7 cellular contexts compared by ENCODE assay signal in the genomic region with DNA sequence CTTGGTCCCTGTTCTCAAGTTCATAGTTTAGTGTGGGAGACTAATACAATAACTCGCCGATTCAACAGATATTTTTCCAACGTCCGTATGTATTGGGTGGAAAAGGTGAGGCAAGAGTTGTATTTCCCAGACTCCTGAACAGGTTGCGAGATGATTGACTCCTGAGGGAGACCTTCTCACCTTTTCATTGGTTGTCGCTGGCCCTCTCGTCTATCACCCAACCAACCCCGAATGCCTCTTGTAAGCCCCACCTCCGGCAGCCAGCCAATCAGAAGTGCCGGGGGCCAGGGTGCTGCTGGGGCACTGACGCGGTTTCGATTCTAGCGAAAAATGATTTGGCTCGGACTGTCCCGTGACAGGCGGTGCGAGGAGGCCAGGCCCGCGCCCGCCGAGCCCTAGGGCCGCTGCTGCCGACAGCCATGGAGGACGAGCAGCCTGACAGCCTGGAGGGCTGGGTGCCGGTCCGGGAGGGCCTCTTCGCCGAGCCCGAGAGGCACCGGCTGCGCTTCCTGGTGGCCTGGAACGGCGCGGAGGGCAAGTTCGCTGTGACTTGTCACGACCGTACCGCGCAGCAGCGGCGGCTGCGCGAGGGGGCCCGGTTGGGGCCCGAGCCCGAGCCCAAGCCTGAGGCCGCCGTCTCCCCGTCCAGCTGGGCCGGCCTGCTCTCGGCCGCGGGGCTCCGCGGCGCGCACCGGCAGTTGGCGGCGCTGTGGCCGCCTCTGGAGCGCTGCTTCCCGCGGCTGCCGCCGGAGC. TPM values are rescaled to one million over a fixed set of nuclear protein-coding genes. Genes with fewer than 3 reads are reported as not detected.
DNase-seq lines count a peak whose midpoint lies in the region; ATAC-seq, FAIRE-seq and TF ChIP-seq lines count a peak whose summit lies in the region.

A gene with protein sequence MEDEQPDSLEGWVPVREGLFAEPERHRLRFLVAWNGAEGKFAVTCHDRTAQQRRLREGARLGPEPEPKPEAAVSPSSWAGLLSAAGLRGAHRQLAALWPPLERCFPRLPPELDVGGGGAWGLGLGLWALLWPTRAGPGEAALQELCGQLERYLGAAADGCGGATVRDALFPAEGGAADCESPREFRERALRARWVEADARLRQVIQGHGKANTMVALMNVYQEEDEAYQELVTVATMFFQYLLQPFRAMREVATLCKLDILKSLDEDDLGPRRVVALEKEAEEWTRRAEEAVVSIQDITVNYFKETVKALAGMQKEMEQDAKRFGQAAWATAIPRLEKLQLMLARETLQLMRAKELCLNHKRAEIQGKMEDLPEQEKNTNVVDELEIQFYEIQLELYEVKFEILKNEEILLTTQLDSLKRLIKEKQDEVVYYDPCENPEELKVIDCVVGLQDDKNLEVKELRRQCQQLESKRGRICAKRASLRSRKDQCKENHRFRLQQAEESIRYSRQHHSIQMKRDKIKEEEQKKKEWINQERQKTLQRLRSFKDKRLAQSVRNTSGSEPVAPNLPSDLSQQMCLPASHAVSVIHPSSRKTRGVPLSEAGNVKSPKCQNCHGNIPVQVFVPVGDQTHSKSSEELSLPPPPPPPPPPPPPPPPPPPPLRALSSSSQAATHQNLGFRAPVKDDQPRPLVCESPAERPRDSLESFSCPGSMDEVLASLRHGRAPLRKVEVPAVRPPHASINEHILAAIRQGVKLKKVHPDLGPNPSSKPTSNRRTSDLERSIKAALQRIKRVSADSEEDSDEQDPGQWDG (plus strand): TSS at position 321 of the 753 bp plus-strand sequence. CDS start 99 bp downstream, at position 420.

- peaks cover 24% of the 10 kb centered on the region for H3K27me3 Mint-ChIP-seq in T-helper 2 cell treated with Interferon-gamma antibody and Interleukin-4, amounts not matched to agents 5 μg/mL and 100 μg/mL, for 36 hours (ENCODE audit: low read depth)
- no peaks in the 10 kb centered on the region for H3K27me3 Mint-ChIP-seq in astrocyte (ENCODE audit: low read depth, unreplicated experiment)

- H3K4me3 ChIP-seq in astrocyte (ENCODE audit: insufficient read depth, low read depth, low read length) (peak within 1 kb of the TSS; percentile 88), rectal smooth muscle tissue (ENCODE audit: low read length) (peak within 1 kb of the TSS; percentile 98)

- peaks cover 44% of the 10 kb centered on the region for H3K79me2 ChIP-seq in astrocyte (ENCODE audit: insufficient read depth, low read length)

- peak; percentile 55 for FAIRE-seq in astrocyte (lab: Jason Lieb, UNC)

- TF ChIP-seq CTCF in astrocyte (IDR thresholded peaks at IDR 0.05; ENCODE audit: insufficient read depth, low read depth, low read length) = no peak

- no peaks in the 10 kb centered on the region for H3K9me3 Mint-ChIP-seq in T-helper 2 cell treated with Interferon-gamma antibody and Interleukin-4, amounts not matched to agents 5 μg/mL and 100 μg/mL, for 36 hours
- no peaks in the 10 kb centered on the region for H3K9me3 Mint-ChIP-seq in astrocyte (ENCODE audit: unreplicated experiment)

- H3K4me2 ChIP-seq in astrocyte (ENCODE audit: low read length) = peak within 1 kb of the TSS; percentile 88

- H3K4me1 Mint-ChIP-seq in T-helper 2 cell treated with Interferon-gamma antibody and Interleukin-4, amounts not matched to agents 5 μg/mL and 100 μg/mL, for 36 hours (ENCODE audit: low read depth) = peaks cover 20% of the 10 kb centered on the region
- H3K4me1 Mint-ChIP-seq in astrocyte (ENCODE audit: low read depth, unreplicated experiment) = peaks cover 18% of the 10 kb centered on the region

- H3K36me3 Mint-ChIP-seq in T-helper 2 cell treated with Interferon-gamma antibody and Interleukin-4, amounts not matched to agents 5 μg/mL and 100 μg/mL, for 36 hours (ENCODE audit: low read depth) = peaks cover 29% of the 10 kb centered on the region
- peaks cover 11% of the 10 kb centered on the region for H3K36me3 Mint-ChIP-seq in astrocyte (ENCODE audit: low read depth, unreplicated experiment)

- no peaks in the 10 kb centered on the region for H3K9me3 ChIP-seq in astrocyte (ENCODE audit: insufficient read depth, low read depth, low read length)

- peak; percentile 81 for DNase-seq in NCI-H187 treated with DMSO at 0.1 percent for 48 hours (lab: John Stamatoyannopoulos, UW)
- peak; percentile 95 for DNase-seq in T-helper 2 cell treated with Interferon-gamma antibody and Interleukin-4, amounts not matched to agents 5 μg/mL and 100 μg/mL, for 36 hours (ENCODE audit: low spot score)
- peak; percentile 96 for DNase-seq in astrocyte (ENCODE audit: low read depth)
- DNase-seq in hepatic stellate cell (ENCODE audit: low spot score) = peak; percentile 98

- H3K27me3 ChIP-seq in astrocyte (ENCODE audit: insufficient read depth, low read length) (no peaks in the 10 kb centered on the region), rectal smooth muscle tissue (ENCODE audit: control insufficient read depth, insufficient read depth, low read length) (no peaks in the 10 kb centered on the region)

- H3K4me1 ChIP-seq in astrocyte (ENCODE audit: insufficient read depth, low read length) (peaks cover 3% of the 10 kb centered on the region), rectal smooth muscle tissue (ENCODE audit: control insufficient read depth, insufficient read depth, low read length) (peaks cover 17% of the 10 kb centered on the region)

- H3K27ac ChIP-seq in astrocyte (ENCODE audit: low read depth, low read length) (peak within 1 kb of the TSS; percentile 91), rectal smooth muscle tissue (ENCODE audit: low read depth, low read length) (peak within 1 kb of the TSS; percentile 99)

- peak within 1 kb of the TSS; percentile 96 for H3K4me3 Mint-ChIP-seq in T-helper 2 cell treated with Interferon-gamma antibody and Interleukin-4, amounts not matched to agents 5 μg/mL and 100 μg/mL, for 36 hours
- H3K4me3 Mint-ChIP-seq in astrocyte (ENCODE audit: unreplicated experiment) = peak within 1 kb of the TSS; percentile 97

- peak within 1 kb of the TSS; percentile 78 for H2AFZ ChIP-seq in astrocyte (ENCODE audit: low read depth, low read length)

- H3K27ac Mint-ChIP-seq in T-helper 2 cell treated with Interferon-gamma antibody and Interleukin-4, amounts not matched to agents 5 μg/mL and 100 μg/mL, for 36 hours = peak within 1 kb of the TSS; percentile 96
- H3K27ac Mint-ChIP-seq in astrocyte (ENCODE audit: unreplicated experiment) = peak within 1 kb of the TSS; percentile 87

- peaks cover 20% of the 10 kb centered on the region for H4K20me1 ChIP-seq in astrocyte (ENCODE audit: insufficient read depth, low read length)

- ATAC-seq in GM18502 (IDR thresholded peaks at IDR 0.05; ENCODE audit: poor library complexity, unreplicated experiment) (peak; percentile 85), HG02970 (IDR thresholded peaks at IDR 0.05; ENCODE audit: low FRiP score, unreplicated experiment) (peak; percentile 93)

- peaks cover 15% of the 10 kb centered on the region for H3K36me3 ChIP-seq in astrocyte (ENCODE audit: insufficient read depth, low read length)
- H3K36me3 ChIP-seq in rectal smooth muscle tissue (ENCODE audit: control insufficient read depth, insufficient read depth, low read length) = no peaks in the 10 kb centered on the region

- H3K9ac ChIP-seq in astrocyte (ENCODE audit: low read length) = peak within 1 kb of the TSS; percentile 95
- H3K9ac ChIP-seq in rectal smooth muscle tissue (ENCODE audit: low read length) = peak within 1 kb of the TSS; percentile 96

RNA-seq across cellular contexts. Expression of the gene that starts here (rescaled TPM):
- total RNA-seq in astrocyte = 8.3 and 9.4 TPM in 2 replicates

Comparison
In these comparisons a context has a peak if more than half of its experiments do, and no peak if none do; other contexts are left out.
1. Peak in every context shown above with its lines: DNase-seq, ATAC-seq, H3K4me3 ChIP-seq and H3K27ac ChIP-seq.